Comparison of ENCODE assay signal across 18 cellular contexts in genomic region chr6:12898603-12899002, GRCh38.
DNase-seq lines count a peak whose midpoint lies in the region; ATAC-seq, FAIRE-seq and TF ChIP-seq lines count a peak whose summit lies in the region.
"Had no signal": no experiment of that assay in that cellular context is flagged by ENCODE, and none has a peak within 500 bp of the region (broad histone marks: within the 10 kb centered on the region; RNA-seq: fewer than 3 reads in every experiment).

No MANE protein-coding gene starts in this region.

- no peak overlapping the region for H3K9ac ChIP-seq in GM12878 (ENCODE audit: control insufficient read depth, insufficient read depth, low read length)

- CTCF ChIA-PET in HEK293 (lab: Yijun Ruan, JAX) (interaction anchor here (0.6 to 3.5 kb wide), 4 partner anchors 13 to 261 kb away, joined by 3 to 17 read pairs (median 3); no protein-coding TSS in a partner anchor), GM12878 (lab: Yijun Ruan, JAX) (no interaction called here)

- TF ChIP-seq POLR2A in GM12878 (IDR thresholded peaks at IDR 0.05; ENCODE audit: low read depth, low read length) (no peak), gastroesophageal sphincter (IDR thresholded peaks at IDR 0.05) (no peak)

- SMC1A ChIA-PET in GM12878 (lab: Charles Lee; ENCODE audit: uncharacterized antibody, unreplicated experiment), result interaction anchor here (0.6 kb wide), 2 partner anchors 291 to 538 kb away, joined by 3 read pairs; no protein-coding TSS in a partner anchor

- H2AFZ ChIP-seq in GM12878 (ENCODE audit: control insufficient read depth, low read depth, low read length), result no peak overlapping the region
- H2AFZ ChIP-seq: GM23338 had no signal

- peaks cover 10% of the 10 kb centered on the region for H3K4me1 Mint-ChIP-seq in stimulated activated memory B cell treated with anti-CD40 and anti-IgM and Interleukin-4, amounts not matched to agents 10 μg/mL and 1 μg/mL and 100 μg/mL, for 72 hours
- H3K4me1 Mint-ChIP-seq: CD4-positive, alpha-beta memory T cell had no signal

- H3K36me3 Mint-ChIP-seq in stimulated activated memory B cell treated with anti-CD40 and anti-IgM and Interleukin-4, amounts not matched to agents 10 μg/mL and 1 μg/mL and 100 μg/mL, for 72 hours, result no peaks in the 10 kb centered on the region
- H3K36me3 Mint-ChIP-seq: CD4-positive, alpha-beta memory T cell had no signal

- FAIRE-seq in GM12878 (lab: Jason Lieb, UNC), result no peak
- FAIRE-seq: GM19239 had no signal

- BruUV-seq in GM12878 (replicated peaks; lab: Mats Ljungman, UMichigan), result no TSS peak

- H3K27ac ChIP-seq in HEK293 (ENCODE audit: extremely low read depth, low read depth, low read length) (no peak overlapping the region), GM12878 (ENCODE audit: control insufficient read depth, insufficient read depth) (no peak overlapping the region), gastroesophageal sphincter (no peak overlapping the region)

- in situ Hi-C loops in GM12878 (cut with MboI), result loop anchor here (10.0 kb wide), 1 partner anchor 1314 kb away; no protein-coding TSS in a partner anchor

- H3K27me3 Mint-ChIP-seq in stimulated activated memory B cell treated with anti-CD40 and anti-IgM and Interleukin-4, amounts not matched to agents 10 μg/mL and 1 μg/mL and 100 μg/mL, for 72 hours, result peaks cover 53% of the 10 kb centered on the region

- DNase-seq in GM12878 (ENCODE audit: low read depth, low spot score) (no peak), activated T-cell treated with anti-CD3 and anti-CD28 coated beads for 4 hours (no peak)
- no peak for DNase-seq in activated CD4-positive, alpha-beta T cell treated with anti-CD3 and anti-CD28 coated beads, Interleukin-2, amount 50 U/mL, for 1 hour
- DNase-seq: C1 segment of cervical spinal cord; Calu3; CD4-positive, alpha-beta memory T cell; COR-L47; DMS53; DMS79 treated with DMSO at 0.1 percent for 48 hours; GF-D8; H9; HFFc6 had no signal

- TF ChIP-seq RAD21 in GM12878 (IDR thresholded peaks at IDR 0.05; ENCODE audit: insufficient read depth, low read depth, low read length), result no peak

- H3K9me3 Mint-ChIP-seq in stimulated activated memory B cell treated with anti-CD40 and anti-IgM and Interleukin-4, amounts not matched to agents 10 μg/mL and 1 μg/mL and 100 μg/mL, for 72 hours, result no peaks in the 10 kb centered on the region
- H3K9me3 Mint-ChIP-seq: GM23338, H9, HFFc6 had no signal

- peaks cover 0 to 6% of the 10 kb centered on the region in 2 experiments for H3K27me3 ChIP-seq in GM12878 (replicated peaks in 1 of 2; ENCODE audit: control insufficient read depth in 2 of 2, insufficient read depth in 2 of 2, low read length in 1 of 2)
- peaks cover 44% of the 10 kb centered on the region for H3K27me3 ChIP-seq in gastroesophageal sphincter

- H3K4me2 ChIP-seq in GM12878 (ENCODE audit: control insufficient read depth, insufficient read depth), result no peak overlapping the region
- H3K4me2 ChIP-seq: GM23338 had no signal

- no peaks in the 10 kb centered on the region for H4K20me1 ChIP-seq in GM12878 (ENCODE audit: control insufficient read depth, insufficient read depth)

- H3K79me2 ChIP-seq in GM12878 (ENCODE audit: control insufficient read depth, insufficient read depth, low read length), result no peaks in the 10 kb centered on the region

- no peak for TF ChIP-seq CTCF in HEK293 (tag by site-specific recombination; IDR thresholded peaks at IDR 0.05)
- TF ChIP-seq CTCF in GM12878 (IDR thresholded peaks at IDR 0.05 in 2 of 3, conservative IDR thresholded peaks at IDR 0.05 in 1 of 3; ENCODE audit: control insufficient read depth in 2 of 3, extremely low read depth in 1 of 3, insufficient read depth in 1 of 3, low read depth in 3 of 3, low read length in 3 of 3), result no peak
- no peak for TF ChIP-seq CTCF in gastroesophageal sphincter (IDR thresholded peaks at IDR 0.05)

- WGBS in GM12878 (ENCODE audit: insufficient coverage, insufficient replicate concordance, low lambda C conversion rate, missing lambda C conversion rate), result 10% methylated on average over 10 of the region's 10 CpGs
- 91 to 94% methylated on average over 9 to 10 of the region's 10 CpGs for WGBS in gastroesophageal sphincter (ENCODE audit: low coverage in 1 of 2), 2 donors

- H3K4me1 ChIP-seq in HEK293 (ENCODE audit: control insufficient read depth, insufficient read depth, low read length) (no peaks in the 10 kb centered on the region), GM12878 (ENCODE audit: control insufficient read depth, insufficient read depth, low read length) (no peaks in the 10 kb centered on the region), gastroesophageal sphincter (peaks cover 0 to 5% (median 0%) of the 10 kb centered on the region in 3 donors)

- no peak overlapping the region for H3K4me3 Mint-ChIP-seq in stimulated activated memory B cell treated with anti-CD40 and anti-IgM and Interleukin-4, amounts not matched to agents 10 μg/mL and 1 μg/mL and 100 μg/mL, for 72 hours
- H3K4me3 Mint-ChIP-seq: CD4-positive, alpha-beta memory T cell; GM23338; H9; HFFc6 had no signal

- H3K36me3 ChIP-seq in HEK293 (ENCODE audit: control insufficient read depth in 2 of 2, insufficient read depth in 1 of 2, low read length in 2 of 2), result no peaks in the 10 kb centered on the region
- H3K36me3 ChIP-seq in GM12878 (ENCODE audit: control insufficient read depth in 2 of 2, insufficient read depth in 2 of 2, low read length in 1 of 2), result no peaks in the 10 kb centered on the region
- H3K36me3 ChIP-seq in gastroesophageal sphincter, result no peaks in the 10 kb centered on the region

- peak; percentile 22; the same call in 2 of the 3 replicates for ATAC-seq in GM12878
- ATAC-seq in stimulated activated memory B cell treated with anti-CD40 and anti-IgM and Interleukin-4, amounts not matched to agents 10 μg/mL and 1 μg/mL and 100 μg/mL, for 72 hours, result peak; percentile 31
- no peak for ATAC-seq in gastroesophageal sphincter
- ATAC-seq: GM23338, HCT116 had no signal

- H3K9me3 ChIP-seq in HEK293 (ENCODE audit: control insufficient read depth, insufficient read depth, low read depth, low read length), result no peaks in the 10 kb centered on the region
- H3K9me3 ChIP-seq in GM12878 (replicated peaks; ENCODE audit: control insufficient read depth, insufficient read depth, low read length), result no peaks in the 10 kb centered on the region
- H3K9me3 ChIP-seq in gastroesophageal sphincter, result no peaks in the 10 kb centered on the region

- POLR2A ChIA-PET in HEK293 (lab: Yijun Ruan, JAX), result no interaction called here
- POLR2A ChIA-PET in GM12878 (lab: Charles Lee), result no interaction called here

- intact Hi-C loops in GM12878 (cut with micrococcal nuclease; ENCODE audit: unreplicated experiment), result no loop called here

- TF ChIP-seq EP300 in GM12878 (IDR thresholded peaks at IDR 0.05; ENCODE audit: borderline replicate concordance in 1 of 2, control insufficient read depth in 1 of 2, low read depth in 2 of 2, low read length in 2 of 2), result no peak
- TF ChIP-seq EP300 in gastroesophageal sphincter (IDR thresholded peaks at IDR 0.05), result no peak

- no peak overlapping the region for H3K27ac Mint-ChIP-seq in stimulated activated memory B cell treated with anti-CD40 and anti-IgM and Interleukin-4, amounts not matched to agents 10 μg/mL and 1 μg/mL and 100 μg/mL, for 72 hours
- H3K27ac Mint-ChIP-seq: GM23338, H9, HFFc6 had no signal

- H3K4me3 ChIP-seq in HEK293 (ENCODE audit: low read depth, low read length) (no peak overlapping the region), GM12878 (no peak overlapping the region), gastroesophageal sphincter (no peak overlapping the region)
- H3K4me3 ChIP-seq: GM23338 had no signal

- RAD21 ChIA-PET in GM12878 (lab: Charles Lee; ENCODE audit: unreplicated experiment), result no interaction called here

TF ChIP-seq in HEK293, 187 proteins besides CTCF, POLR2A, EP300 and RAD21:
- TF ChIP-seq ZNF623 (tag by site-specific recombination; IDR thresholded peaks at IDR 0.05), result peak; percentile 40; the same call in 1 of the 2 replicates
- no peak for TF ChIP-seq ZNF148 (tag by site-specific recombination; IDR thresholded peaks at IDR 0.05; ENCODE audit: borderline replicate concordance)

TF ChIP-seq in GM12878, 131 proteins besides CTCF, POLR2A, EP300 and RAD21:
- TF ChIP-seq SMARCA5 (IDR thresholded peaks at IDR 0.05) (no peak), JUNB (IDR thresholded peaks at IDR 0.05) (no peak), PAX5 (IDR thresholded peaks at IDR 0.05; ENCODE audit: borderline replicate concordance, low read depth, low read length) (no peak), MLLT1 (IDR thresholded peaks at IDR 0.05) (0 out of 2 replicates have a peak, but pooled peaks have one; percentile 66)
